ENCODE assay signal across 9 cellular contexts in genomic region chr17:3911271-3912053, GRCh38. TPM values are rescaled to one million over a fixed set of nuclear protein-coding genes. Genes with fewer than 3 reads are reported as not detected.
DNase-seq lines count a peak whose midpoint lies in the region; ATAC-seq lines count a peak whose summit lies in the region.
"Had no signal": no experiment of that assay in that cellular context is flagged by ENCODE, and none has a peak within 500 bp of the region (broad histone marks: within the 10 kb centered on the region; RNA-seq: fewer than 3 reads in every experiment).

No MANE protein-coding gene starts in this region.

- no peak overlapping the region for H3K27ac ChIP-seq in right cardiac atrium (ENCODE audit: low read length)
- H3K27ac ChIP-seq: breast epithelium had no signal

- no peaks in the 10 kb centered on the region for H3K27me3 ChIP-seq in right cardiac atrium (ENCODE audit: control insufficient read depth, insufficient read depth)
- H3K27me3 ChIP-seq: breast epithelium had no signal

- peaks cover 3% of the 10 kb centered on the region for H3K4me1 ChIP-seq in right cardiac atrium (ENCODE audit: control insufficient read depth, insufficient read depth, low read length)
- H3K4me1 ChIP-seq: breast epithelium had no signal

- peak overlapping the region; percentile 75 to 76 for H3K4me3 Mint-ChIP-seq in stimulated activated naive CD8-positive, alpha-beta T cell treated with anti-CD3 and anti-CD28 coated beads, Interleukin-15, amount 100 ng/mL, for 72 hours

- H3K9me3 ChIP-seq in right cardiac atrium (ENCODE audit: control insufficient read depth, low read length): no peaks in the 10 kb centered on the region
- H3K9me3 ChIP-seq: breast epithelium had no signal

- intact Hi-C loops in right cardiac atrium (cut with DNase I): loop anchor here in 3 of 4 donors (5.0 to 10.0 kb wide), 3 partner anchors 44 to 177 kb away; no protein-coding TSS in a partner anchor

- H3K9me3 Mint-ChIP-seq in stimulated activated naive CD8-positive, alpha-beta T cell treated with anti-CD3 and anti-CD28 coated beads, Interleukin-15, amount 100 ng/mL, for 72 hours: no peaks in the 10 kb centered on the region

- no peak overlapping the region for H3K4me3 ChIP-seq in right cardiac atrium (ENCODE audit: low read length)
- H3K4me3 ChIP-seq: breast epithelium had no signal

- peak; percentile 55 for DNase-seq in COLO668 (lab: John Stamatoyannopoulos, UW; ENCODE audit: unreplicated experiment)
- DNase-seq in activated CD4-positive, alpha-beta T cell treated with anti-CD3 and anti-CD28 coated beads for 4 hours: peak; percentile 45 to 53
- peak; percentile 71 to 77 (median 75) for DNase-seq in right cardiac atrium
- DNase-seq in stimulated activated naive CD8-positive, alpha-beta T cell treated with anti-CD3 and anti-CD28 coated beads, Interleukin-15, amount 100 ng/mL, for 72 hours: peak; percentile 67 to 85
- no peak for DNase-seq in NK-92 treated with Interleukin-12 subunit alpha and Interleukin-12 subunit beta, amount 100 ng/mL, for 24 hours (lab: John Stamatoyannopoulos, UW)
- no peak for DNase-seq in NCI-H2029 treated with DMSO at 0.1 percent for 48 hours (lab: John Stamatoyannopoulos, UW)

- peak overlapping the region; percentile 80 to 92 for H3K27ac Mint-ChIP-seq in stimulated activated naive CD8-positive, alpha-beta T cell treated with anti-CD3 and anti-CD28 coated beads, Interleukin-15, amount 100 ng/mL, for 72 hours

- ATAC-seq in GM21367 (IDR thresholded peaks at IDR 0.05; ENCODE audit: unreplicated experiment) (peak; percentile 57), HG03558 (IDR thresholded peaks at IDR 0.05; ENCODE audit: extremely low read depth, unreplicated experiment) (peak; percentile 55), right cardiac atrium (peak; percentile 9 to 63)
- ATAC-seq in stimulated activated naive CD8-positive, alpha-beta T cell treated with anti-CD3 and anti-CD28 coated beads, Interleukin-15, amount 100 ng/mL, for 72 hours: peak; percentile 94

- H3K27me3 Mint-ChIP-seq in stimulated activated naive CD8-positive, alpha-beta T cell treated with anti-CD3 and anti-CD28 coated beads, Interleukin-15, amount 100 ng/mL, for 72 hours: no peaks in the 10 kb centered on the region

- WGBS in right cardiac atrium: 53% methylated on average over 30 of the region's 30 CpGs

- peaks cover 65% of the 10 kb centered on the region for H3K4me1 Mint-ChIP-seq in stimulated activated naive CD8-positive, alpha-beta T cell treated with anti-CD3 and anti-CD28 coated beads, Interleukin-15, amount 100 ng/mL, for 72 hours

RNA-seq across cellular contexts. Expression of gene P2RX1, which starts 4.8 kb away (rescaled TPM):
- total RNA-seq in right cardiac atrium: 1 to 10 TPM in 3 of 4 donors, under 1 TPM in 1; 0.74 to 3.8 (median 1.4) TPM
- polyA plus RNA-seq in right cardiac atrium: 1.1 TPM

RNA-seq across cellular contexts. Expression of gene CAMKK1, which starts 18.6 kb away (rescaled TPM):
- total RNA-seq in right cardiac atrium: 1 to 10 TPM; 4.2 to 6.7 (median 6.0) TPM
- polyA plus RNA-seq in right cardiac atrium: 4.5 TPM

RNA-seq across cellular contexts. Expression of gene ATP2A3, which starts 52.8 kb away (rescaled TPM):
- 10 to 100 TPM; 10.5 to 16.6 (median 15.5) TPM for total RNA-seq in right cardiac atrium
- 7.9 TPM for polyA plus RNA-seq in right cardiac atrium

Comparison
In these comparisons a context has a peak if more than half of its experiments do, and no peak if none do; other contexts are left out.
1. DNase-seq: peak in COLO668 (single experiment), activated CD4-positive, alpha-beta T cell treated with anti-CD3 and anti-CD28 coated beads for 4 hours (2 of 2), right cardiac atrium (3 of 3) and stimulated activated naive CD8-positive, alpha-beta T cell treated with anti-CD3 and anti-CD28 coated beads, Interleukin-15, amount 100 ng/mL, for 72 hours (2 of 2); none in NK-92 treated with Interleukin-12 subunit alpha and Interleukin-12 subunit beta, amount 100 ng/mL, for 24 hours (single experiment) and NCI-H2029 treated with DMSO at 0.1 percent for 48 hours (single experiment).
2. ATAC-seq: peak in every context shown above with its lines; median percentile 94 in stimulated activated naive CD8-positive, alpha-beta T cell treated with anti-CD3 and anti-CD28 coated beads, Interleukin-15, amount 100 ng/mL, for 72 hours; 57 in GM21367; 55 in HG03558; 36 in right cardiac atrium.